21 cellular contexts compared by ENCODE assay signal in genomic region chr11:29616611-29617010, GRCh38.
DNase-seq lines count a peak whose midpoint lies in the region; ATAC-seq, FAIRE-seq and TF ChIP-seq lines count a peak whose summit lies in the region.
"Had no signal": no experiment of that assay in that cellular context is flagged by ENCODE, and none has a peak within 500 bp of the region (broad histone marks: within the 10 kb centered on the region; RNA-seq: fewer than 3 reads in every experiment).

No MANE protein-coding gene starts in this region.

- H3K9ac ChIP-seq in astrocyte (ENCODE audit: low read length): no peak overlapping the region

- no peaks in the 10 kb centered on the region for H3K27me3 Mint-ChIP-seq in astrocyte (ENCODE audit: low read depth, unreplicated experiment)
- no peaks in the 10 kb centered on the region for H3K27me3 Mint-ChIP-seq in stimulated activated memory B cell treated with anti-CD40 and anti-IgM and Interleukin-4, amounts not matched to agents 10 μg/mL and 1 μg/mL and 100 μg/mL, for 72 hours
- H3K27me3 Mint-ChIP-seq: activated T-helper 17 cell treated with anti-CD3 and anti-CD28 coated beads, Interleukin-2, amount 50 U/mL, for 72 hours; effector memory CD8-positive, alpha-beta T cell had no signal

- peak overlapping the region; percentile 93 for H3K27ac Mint-ChIP-seq in astrocyte (ENCODE audit: unreplicated experiment)
- H3K27ac Mint-ChIP-seq in stimulated activated memory B cell treated with anti-CD40 and anti-IgM and Interleukin-4, amounts not matched to agents 10 μg/mL and 1 μg/mL and 100 μg/mL, for 72 hours: no peak overlapping the region
- H3K27ac Mint-ChIP-seq: activated T-helper 17 cell treated with anti-CD3 and anti-CD28 coated beads, Interleukin-2, amount 50 U/mL, for 72 hours; effector memory CD8-positive, alpha-beta T cell; stimulated activated effector memory CD8-positive, alpha-beta T cell treated with anti-CD3 and anti-CD28 coated beads, Interleukin-12 subunit alpha, Interleukin-12 subunit beta, amount 100 ng/mL, for 72 hours had no signal

- no peak for TF ChIP-seq CTCF in astrocyte (IDR thresholded peaks at IDR 0.05; ENCODE audit: insufficient read depth, low read depth, low read length)
- TF ChIP-seq CTCF in spleen (IDR thresholded peaks at IDR 0.05 in 8 of 11, conservative IDR thresholded peaks at IDR 0.05 in 3 of 11): no peak

- no peaks in the 10 kb centered on the region for H4K20me1 ChIP-seq in astrocyte (ENCODE audit: insufficient read depth, low read length)

- H3K4me3 ChIP-seq in astrocyte (ENCODE audit: insufficient read depth, low read depth, low read length): no peak overlapping the region
- no peak overlapping the region for H3K4me3 ChIP-seq in spleen
- H3K4me3 ChIP-seq: MG63 had no signal

- intact Hi-C loops in spleen (cut with DNase I; ENCODE audit: low total_unique reads): no loop called here
- intact Hi-C loops in sciatic nerve (cut with DNase I): no loop called here

- H3K4me1 ChIP-seq in astrocyte (ENCODE audit: insufficient read depth, low read length): no peaks in the 10 kb centered on the region
- no peaks in the 10 kb centered on the region for H3K4me1 ChIP-seq in spleen

- no peak overlapping the region for H3K4me2 ChIP-seq in astrocyte (ENCODE audit: low read length)

- H2AFZ ChIP-seq in astrocyte (ENCODE audit: low read depth, low read length): no peak overlapping the region

- H3K4me3 Mint-ChIP-seq in astrocyte (ENCODE audit: unreplicated experiment): no peak overlapping the region
- no peak overlapping the region for H3K4me3 Mint-ChIP-seq in stimulated activated memory B cell treated with anti-CD40 and anti-IgM and Interleukin-4, amounts not matched to agents 10 μg/mL and 1 μg/mL and 100 μg/mL, for 72 hours
- H3K4me3 Mint-ChIP-seq: activated T-helper 17 cell treated with anti-CD3 and anti-CD28 coated beads, Interleukin-2, amount 50 U/mL, for 72 hours; effector memory CD8-positive, alpha-beta T cell; neural crest cell; stimulated activated effector memory CD8-positive, alpha-beta T cell treated with anti-CD3 and anti-CD28 coated beads, Interleukin-12 subunit alpha, Interleukin-12 subunit beta, amount 100 ng/mL, for 72 hours had no signal

- peaks cover 17% of the 10 kb centered on the region for H3K4me1 Mint-ChIP-seq in astrocyte (ENCODE audit: low read depth, unreplicated experiment)
- H3K4me1 Mint-ChIP-seq in stimulated activated memory B cell treated with anti-CD40 and anti-IgM and Interleukin-4, amounts not matched to agents 10 μg/mL and 1 μg/mL and 100 μg/mL, for 72 hours: no peaks in the 10 kb centered on the region
- H3K4me1 Mint-ChIP-seq: activated T-helper 17 cell treated with anti-CD3 and anti-CD28 coated beads, Interleukin-2, amount 50 U/mL, for 72 hours; neural crest cell; stimulated activated effector memory CD8-positive, alpha-beta T cell treated with anti-CD3 and anti-CD28 coated beads, Interleukin-12 subunit alpha, Interleukin-12 subunit beta, amount 100 ng/mL, for 72 hours had no signal

- no peak for ATAC-seq in stimulated activated memory B cell treated with anti-CD40 and anti-IgM and Interleukin-4, amounts not matched to agents 10 μg/mL and 1 μg/mL and 100 μg/mL, for 72 hours
- ATAC-seq in sciatic nerve: no peak
- ATAC-seq: activated T-helper 17 cell treated with anti-CD3 and anti-CD28 coated beads, Interleukin-2, amount 50 U/mL, for 72 hours; effector memory CD8-positive, alpha-beta T cell; HepG2; stimulated activated effector memory CD8-positive, alpha-beta T cell treated with anti-CD3 and anti-CD28 coated beads, Interleukin-12 subunit alpha, Interleukin-12 subunit beta, amount 100 ng/mL, for 72 hours had no signal

- H3K36me3 Mint-ChIP-seq in astrocyte (ENCODE audit: low read depth, unreplicated experiment): no peaks in the 10 kb centered on the region
- no peaks in the 10 kb centered on the region for H3K36me3 Mint-ChIP-seq in stimulated activated memory B cell treated with anti-CD40 and anti-IgM and Interleukin-4, amounts not matched to agents 10 μg/mL and 1 μg/mL and 100 μg/mL, for 72 hours
- H3K36me3 Mint-ChIP-seq: stimulated activated effector memory CD8-positive, alpha-beta T cell treated with anti-CD3 and anti-CD28 coated beads, Interleukin-12 subunit alpha, Interleukin-12 subunit beta, amount 100 ng/mL, for 72 hours had no signal

- H3K27me3 ChIP-seq in astrocyte (ENCODE audit: insufficient read depth, low read length): no peaks in the 10 kb centered on the region
- no peaks in the 10 kb centered on the region for H3K27me3 ChIP-seq in spleen (replicated peaks in 1 of 7)
- H3K27me3 ChIP-seq: MG63 had no signal

- no peak for FAIRE-seq in astrocyte (lab: Jason Lieb, UNC)
- FAIRE-seq: HepG2 had no signal

- no peaks in the 10 kb centered on the region for H3K9me3 Mint-ChIP-seq in astrocyte (ENCODE audit: unreplicated experiment)
- H3K9me3 Mint-ChIP-seq in stimulated activated memory B cell treated with anti-CD40 and anti-IgM and Interleukin-4, amounts not matched to agents 10 μg/mL and 1 μg/mL and 100 μg/mL, for 72 hours: peaks cover 2% of the 10 kb centered on the region
- H3K9me3 Mint-ChIP-seq: neural crest cell had no signal

- no peak overlapping the region for H3K27ac ChIP-seq in astrocyte (ENCODE audit: low read depth, low read length)
- H3K27ac ChIP-seq in spleen: no peak overlapping the region
- H3K27ac ChIP-seq: C4-2B had no signal

- no peaks in the 10 kb centered on the region for H3K36me3 ChIP-seq in astrocyte (ENCODE audit: insufficient read depth, low read length)
- no peaks in the 10 kb centered on the region for H3K36me3 ChIP-seq in spleen
- H3K36me3 ChIP-seq: MG63 had no signal

- H3K79me2 ChIP-seq in astrocyte (ENCODE audit: insufficient read depth, low read length): no peaks in the 10 kb centered on the region

- TF ChIP-seq POLR2A in spleen (IDR thresholded peaks at IDR 0.05): no peak

- H3K9me3 ChIP-seq in astrocyte (ENCODE audit: insufficient read depth, low read depth, low read length): no peaks in the 10 kb centered on the region
- H3K9me3 ChIP-seq in spleen: peaks cover 0 to 6% (median 0%) of the 10 kb centered on the region in 8 donors
- H3K9me3 ChIP-seq: MG63 had no signal

- DNase-seq in AG08395 (ENCODE audit: low spot score) (peak; percentile 70), Kasumi-1 (lab: John Stamatoyannopoulos, UW) (peak; percentile 41 to 50), astrocyte (ENCODE audit: low read depth) (peak; percentile 74), foreskin melanocyte (peak; percentile 54), spleen (no peak), sciatic nerve (ENCODE audit: low spot score) (no peak)
- DNase-seq in activated CD4-positive, alpha-beta T cell treated with anti-CD3 and anti-CD28 coated beads, Interleukin-2, amount 50 U/mL, for 48 hours: no peak
- DNase-seq: activated CD4-positive, alpha-beta T cell treated with anti-CD3 and anti-CD28 coated beads for 1 hour; cerebellar nuclear complex; effector memory CD8-positive, alpha-beta T cell; hippocampal formation; MG63; NCI-H1930; NCI-H510A treated with DMSO at 0.1 percent for 48 hours; stimulated activated CD4-positive, alpha-beta T cell treated with anti-CD3 and anti-CD28 coated beads, Interleukin-15, amount 100 ng/mL, for 24 hours had no signal

Comparison
In these comparisons a context has a peak if more than half of its experiments do, and no peak if none do; other contexts are left out.
1. DNase-seq: peak in AG08395 (single experiment), Kasumi-1 (2 of 2), astrocyte (single experiment) and foreskin melanocyte (single experiment); none in activated CD4-positive, alpha-beta T cell treated with anti-CD3 and anti-CD28 coated beads, Interleukin-2, amount 50 U/mL, for 48 hours (0 of 2), spleen (single experiment) and sciatic nerve (single experiment).